In genomic region chr2:240565267-240566202, GRCh38 we compare ENCODE assay signal across 1 cellular context.
TF ChIP-seq lines count a peak whose summit lies in the region.

No MANE protein-coding gene starts in this region.

TF ChIP-seq in HepG2, 621 proteins besides CTCF, POLR2A, EP300 and RAD21 (continues in another document):
- TF ChIP-seq RXRB (CRISPR knock-in tag; IDR thresholded peaks at IDR 0.05; ENCODE audit: borderline replicate concordance) (peak; percentile 58), HMGXB4 (CRISPR knock-in tag; IDR thresholded peaks at IDR 0.05; ENCODE audit: borderline replicate concordance in 1 of 2, low read depth in 1 of 2) (peak; percentile 40 to 72; a peak in 2 of 4 replicates), JUND (CRISPR knock-in tag; IDR thresholded peaks at IDR 0.05) (peak; percentile 90; the same call in 1 of the 2 replicates), ZFP37 (CRISPR knock-in tag; IDR thresholded peaks at IDR 0.05; ENCODE audit: borderline replicate concordance) (0 out of 2 replicates have a peak, but pooled peaks have one; percentile 68), FOSL1 (CRISPR knock-in tag; IDR thresholded peaks at IDR 0.05; ENCODE audit: borderline replicate concordance) (peak; percentile 82), LCORL (IDR thresholded peaks at IDR 0.05) (no peak), LCORL (CRISPR knock-in tag; IDR thresholded peaks at IDR 0.05) (peak; percentile 60), MIER3 (CRISPR knock-in tag; IDR thresholded peaks at IDR 0.05; ENCODE audit: borderline replicate concordance) (peak; percentile 36; the same call in 1 of the 2 replicates), ZNF556 (CRISPR knock-in tag; IDR thresholded peaks at IDR 0.05; ENCODE audit: borderline replicate concordance) (0 out of 2 replicates have a peak, but pooled peaks have one; percentile 45), MXD4 (CRISPR knock-in tag; IDR thresholded peaks at IDR 0.05) (peak; percentile 68; the same call in 1 of the 2 replicates), ZNF230 (CRISPR knock-in tag; IDR thresholded peaks at IDR 0.05) (0 out of 2 replicates have a peak, but pooled peaks have one; percentile 52), ZNF777 (CRISPR knock-in tag; IDR thresholded peaks at IDR 0.05) (0 out of 2 replicates have a peak, but pooled peaks have one; percentile 24), IRF2 (CRISPR knock-in tag; IDR thresholded peaks at IDR 0.05) (peak; percentile 56; the same call in 1 of the 2 replicates), PLSCR1 (CRISPR knock-in tag; IDR thresholded peaks at IDR 0.05; ENCODE audit: borderline replicate concordance) (no peak), ZNF704 (CRISPR knock-in tag; IDR thresholded peaks at IDR 0.05; ENCODE audit: borderline replicate concordance) (no peak; the same call in 1 of the 2 replicates), ZNF280D (CRISPR knock-in tag; IDR thresholded peaks at IDR 0.05) (peak; percentile 20), ZNF407 (CRISPR knock-in tag; IDR thresholded peaks at IDR 0.05; ENCODE audit: not compliant biosample characterization) (no peak), SOX5 (CRISPR knock-in tag; IDR thresholded peaks at IDR 0.05; ENCODE audit: borderline replicate concordance) (peak; percentile 50; the same call in 1 of the 2 replicates), ZNF646 (CRISPR knock-in tag; IDR thresholded peaks at IDR 0.05) (no peak), ZNF510 (CRISPR knock-in tag; IDR thresholded peaks at IDR 0.05; ENCODE audit: low read depth) (no peak), SMARCE1 (IDR thresholded peaks at IDR 0.05; ENCODE audit: borderline replicate concordance) (no peak), FOXK1 (CRISPR knock-in tag; IDR thresholded peaks at IDR 0.05; ENCODE audit: borderline replicate concordance, low read depth) (peak; percentile 19; the same call in 1 of the 2 replicates), ZNF292 (CRISPR knock-in tag; IDR thresholded peaks at IDR 0.05; ENCODE audit: borderline replicate concordance, low read depth) (0 out of 2 replicates have a peak, but pooled peaks have one; percentile 26), ZBTB33 (CRISPR knock-in tag; IDR thresholded peaks at IDR 0.05) (peak; percentile 24; the same call in 1 of the 2 replicates), MAX (IDR thresholded peaks at IDR 0.05) (peak; percentile 29; the same call in 1 of the 2 replicates), ZNF577 (CRISPR knock-in tag; IDR thresholded peaks at IDR 0.05; ENCODE audit: borderline replicate concordance, low read depth) (no peak), ZNF816 (CRISPR knock-in tag; IDR thresholded peaks at IDR 0.05; ENCODE audit: borderline replicate concordance) (no peak), ASH2L (IDR thresholded peaks at IDR 0.05; ENCODE audit: insufficient read length, low read depth, low read length) (peak; percentile 42), ELF4 (CRISPR knock-in tag; IDR thresholded peaks at IDR 0.05; ENCODE audit: borderline replicate concordance) (peak; percentile 83; the same call in 1 of the 2 replicates)
